In the genomic region with DNA sequence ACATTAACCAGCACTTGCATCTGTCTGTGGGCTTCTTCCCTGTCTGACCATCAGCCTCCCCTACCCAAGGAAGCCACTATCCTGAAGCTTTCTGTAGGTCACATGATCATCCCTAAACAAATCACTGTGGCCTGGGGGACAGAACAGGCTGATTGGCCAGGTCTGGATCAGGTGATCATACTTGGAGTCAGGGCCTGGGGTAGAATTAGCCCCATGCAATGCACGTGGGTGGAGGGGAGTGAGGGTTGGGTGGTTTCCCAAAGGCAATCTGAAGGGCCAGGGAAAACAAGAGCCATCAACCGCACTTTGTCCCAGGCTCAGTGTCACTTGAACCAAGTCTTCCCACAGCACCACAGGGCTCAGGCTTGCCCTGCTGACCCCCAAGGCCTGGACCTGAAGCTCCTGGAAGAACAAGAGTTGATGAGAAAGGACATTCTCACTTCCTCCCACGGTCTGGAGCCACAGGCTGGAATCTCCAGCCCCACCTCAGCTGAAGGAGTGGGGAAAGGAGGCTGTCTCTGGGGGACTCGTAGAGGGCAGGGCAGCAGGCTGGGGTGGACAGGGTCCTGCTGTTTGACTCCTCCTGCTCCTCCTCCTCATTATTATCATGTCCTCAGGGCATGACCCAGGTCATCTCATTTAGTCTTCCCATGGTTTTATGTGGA, we compare ENCODE assay signal across 18 cellular contexts.
"Had no signal": no experiment of that assay in that cellular context is flagged by ENCODE, and none has a peak within 500 bp of the region (broad histone marks: within the 10 kb centered on the region; RNA-seq: fewer than 3 reads in every experiment).

No MANE protein-coding gene starts in this region.

- H3K27ac Mint-ChIP-seq: activated naive CD4-positive, alpha-beta T cell treated with anti-CD3 and anti-CD28 coated beads, Interleukin-2, amount 50 U/mL, for 24 hours; activated T-cell treated with anti-CD3 and anti-CD28 coated beads, Interleukin-2, amount 50 U/mL, for 24 hours; mesothelial cell of epicardium; stimulated activated effector memory CD8-positive, alpha-beta T cell treated with anti-CD3 and anti-CD28 coated beads, Interleukin-12 subunit alpha, Interleukin-12 subunit beta, amount 100 ng/mL, for 72 hours had no signal

- H3K27ac ChIP-seq: adrenal gland, dorsolateral prefrontal cortex, gastroesophageal sphincter, lower lobe of right lung, parathyroid adenoma, thoracic aorta, upper lobe of right lung had no signal

- H3K9ac ChIP-seq: parathyroid adenoma had no signal

- H3K27me3 ChIP-seq: adrenal gland, cardiac muscle cell, dorsolateral prefrontal cortex, gastroesophageal sphincter, upper lobe of right lung had no signal

- H3K4me3 Mint-ChIP-seq: activated naive CD4-positive, alpha-beta T cell treated with anti-CD3 and anti-CD28 coated beads, Interleukin-2, amount 50 U/mL, for 24 hours; activated T-cell treated with anti-CD3 and anti-CD28 coated beads, Interleukin-2, amount 50 U/mL, for 24 hours; mesothelial cell of epicardium; stimulated activated effector memory CD8-positive, alpha-beta T cell treated with anti-CD3 and anti-CD28 coated beads, Interleukin-12 subunit alpha, Interleukin-12 subunit beta, amount 100 ng/mL, for 72 hours had no signal

- H3K4me1 ChIP-seq: lower lobe of right lung, parathyroid adenoma, upper lobe of right lung had no signal

- H3K79me2 ChIP-seq: parathyroid adenoma had no signal

- H3K9me3 ChIP-seq: adrenal gland, gastroesophageal sphincter, lower lobe of right lung, thoracic aorta, upper lobe of right lung had no signal

- H3K4me3 ChIP-seq: adrenal gland, cardiac muscle cell, dorsolateral prefrontal cortex, gastroesophageal sphincter, lower lobe of right lung, thoracic aorta, upper lobe of right lung had no signal

- H3K36me3 Mint-ChIP-seq: activated naive CD4-positive, alpha-beta T cell treated with anti-CD3 and anti-CD28 coated beads, Interleukin-2, amount 50 U/mL, for 24 hours; mesothelial cell of epicardium; stimulated activated effector memory CD8-positive, alpha-beta T cell treated with anti-CD3 and anti-CD28 coated beads, Interleukin-12 subunit alpha, Interleukin-12 subunit beta, amount 100 ng/mL, for 72 hours had no signal

- H3K9me3 Mint-ChIP-seq: activated naive CD4-positive, alpha-beta T cell treated with anti-CD3 and anti-CD28 coated beads, Interleukin-2, amount 50 U/mL, for 24 hours; activated T-cell treated with anti-CD3 and anti-CD28 coated beads, Interleukin-2, amount 50 U/mL, for 24 hours; mesothelial cell of epicardium; stimulated activated effector memory CD8-positive, alpha-beta T cell treated with anti-CD3 and anti-CD28 coated beads, Interleukin-12 subunit alpha, Interleukin-12 subunit beta, amount 100 ng/mL, for 72 hours had no signal

- H3K27me3 Mint-ChIP-seq: activated naive CD4-positive, alpha-beta T cell treated with anti-CD3 and anti-CD28 coated beads, Interleukin-2, amount 50 U/mL, for 24 hours; activated T-cell treated with anti-CD3 and anti-CD28 coated beads, Interleukin-2, amount 50 U/mL, for 24 hours had no signal

- H2AFZ ChIP-seq: parathyroid adenoma had no signal

- H3K36me3 ChIP-seq: adrenal gland, cardiac muscle cell, gastroesophageal sphincter, lower lobe of right lung, thoracic aorta, upper lobe of right lung had no signal

- DNase-seq: activated CD4-positive, alpha-beta T cell treated with anti-CD3 and anti-CD28 coated beads, Interleukin-2, amount 50 U/mL, for 48 hours; activated CD4-positive, CD25-positive, alpha-beta regulatory T cell treated with anti-CD3 and anti-CD28 coated beads, Interleukin-2, amount 50 U/mL, for 72 hours; activated effector memory CD4-positive, alpha-beta T cell treated with Interleukin-2 at 50 U/mL for 16 hours; activated T-cell treated with anti-CD3 and anti-CD28 coated beads, Interleukin-2, amount 50 U/mL, for 24 hours; adrenal gland; dorsolateral prefrontal cortex; left colon; lower lobe of right lung; stimulated activated CD4-positive, alpha-beta T cell treated with anti-CD3 and anti-CD28 coated beads, Interleukin-12 subunit alpha, Interleukin-12 subunit beta, amount 100 ng/mL, for 4 hours; stimulated activated CD4-positive, alpha-beta T cell treated with anti-CD3 and anti-CD28 coated beads, Interleukin-2, amount 100 ng/mL, for 24 hours; upper lobe of right lung had no signal

- ATAC-seq: gastroesophageal sphincter, left colon, lower lobe of right lung, upper lobe of right lung had no signal
